Comparison of ENCODE assay signal across 8 cellular contexts in the genomic region with DNA sequence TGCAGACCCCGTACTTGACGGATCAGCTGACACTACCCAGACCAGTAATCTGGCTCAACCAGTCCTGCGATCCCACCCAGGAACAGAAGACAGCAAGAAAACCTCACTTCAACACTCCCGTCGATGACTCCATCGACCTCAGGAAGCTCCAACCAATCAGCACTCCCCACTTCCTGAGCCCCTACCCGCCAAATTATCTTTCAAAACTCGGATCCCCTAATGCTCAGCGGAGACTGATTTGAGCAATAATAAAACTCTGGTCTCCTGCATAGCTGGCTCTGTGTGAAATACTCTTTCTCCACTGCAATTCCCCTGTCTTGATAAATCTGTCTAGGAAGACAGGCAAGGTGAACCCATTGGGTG. TPM values are rescaled to one million over a fixed set of nuclear protein-coding genes. Genes with fewer than 3 reads are reported as not detected.
DNase-seq lines count a peak whose midpoint lies in the region; ATAC-seq, FAIRE-seq and TF ChIP-seq lines count a peak whose summit lies in the region.
"Had no signal": no experiment of that assay in that cellular context is flagged by ENCODE, and none has a peak within 500 bp of the region (broad histone marks: within the 10 kb centered on the region; RNA-seq: fewer than 3 reads in every experiment).

No MANE protein-coding gene starts in this region.

- TF ChIP-seq CTCF in HCT116 (IDR thresholded peaks at IDR 0.05 in 2 of 3, conservative IDR thresholded peaks at IDR 0.05 in 1 of 3; ENCODE audit: borderline replicate concordance in 1 of 3, insufficient read depth in 1 of 3, low read depth in 2 of 3, low read length in 2 of 3), result no peak
- no peak for TF ChIP-seq CTCF in RWPE2 (IDR thresholded peaks at IDR 0.05; ENCODE audit: poor library complexity, severe bottlenecking)
- no peak for TF ChIP-seq CTCF in epithelial cell of proximal tubule (conservative IDR thresholded peaks at IDR 0.05; ENCODE audit: low read depth, low read length)

- H3K36me3 ChIP-seq in HCT116 (ENCODE audit: control insufficient read depth in 1 of 2, insufficient read depth in 2 of 2, low read length in 2 of 2) (peaks cover 2 to 12% of the 10 kb centered on the region in 2 experiments; a peak in 1 of 4 replicates), RWPE2 (ENCODE audit: low read depth) (peaks cover 23% of the 10 kb centered on the region), skeletal muscle satellite cell (ENCODE audit: insufficient read depth, low read length) (peaks cover 4% of the 10 kb centered on the region)

- TF ChIP-seq RAD21 in HCT116 (IDR thresholded peaks at IDR 0.05; ENCODE audit: low read depth), result no peak

- peak overlapping the region; percentile 78 to 97 for H3K4me3 ChIP-seq in HCT116 (replicated peaks in 1 of 2; ENCODE audit: low read depth in 1 of 2, low read length in 2 of 2)
- H3K4me3 ChIP-seq in RWPE2 (ENCODE audit: severe bottlenecking), result peak overlapping the region; percentile 77
- H3K4me3 ChIP-seq in epithelial cell of proximal tubule (ENCODE audit: low read depth, low read length), result peak overlapping the region; percentile 93
- H3K4me3 ChIP-seq in skeletal muscle satellite cell (ENCODE audit: low read length), result peak overlapping the region; percentile 79

- CTCF ChIA-PET in HCT116 (lab: Charles Lee), result interaction anchor here (0.9 to 2.5 kb wide), 3 partner anchors 17 to 133 kb away, joined by 3 to 36 read pairs (median 14); partner anchors contain the start of gene JUND

- H3K4me2 ChIP-seq in HCT116 (ENCODE audit: low read length), result peak overlapping the region; percentile 87
- H3K4me2 ChIP-seq in skeletal muscle satellite cell (ENCODE audit: low read length), result peak overlapping the region; percentile 89

- RAD21 ChIA-PET in HCT116 (lab: Charles Lee; ENCODE audit: low non-redundant PET in 1 of 2, low total read pairs in 2 of 2, uncharacterized antibody in 2 of 2, unreplicated experiment in 2 of 2), result interaction anchor here (1.1 to 1.9 kb wide), 2 partner anchors 42 kb away, joined by 4 to 6 read pairs; no protein-coding TSS in a partner anchor

- H2AFZ ChIP-seq in HCT116 (ENCODE audit: low read depth, low read length, poor library complexity, severe bottlenecking), result no peak overlapping the region

- TF ChIP-seq POLR2A in HCT116 (IDR thresholded peaks at IDR 0.05; ENCODE audit: borderline replicate concordance, extremely low read depth, insufficient read depth, insufficient read length), result no peak

- H3K9ac ChIP-seq in HCT116 (ENCODE audit: low read length) (peak overlapping the region; percentile 98), skeletal muscle satellite cell (ENCODE audit: low read depth, low read length) (peak overlapping the region; percentile 92)

- intact Hi-C loops in HCT116 (cut with micrococcal nuclease), result loop anchor here (10.0 kb wide), 1 partner anchor 117 kb away; the partner anchor contains the start of gene RAB3A

- H3K27ac ChIP-seq in HCT116 (ENCODE audit: low read depth, low read length) (peak overlapping the region; percentile 93), RWPE2 (ENCODE audit: poor library complexity, severe bottlenecking) (peak overlapping the region; percentile 74)

- H3K9me3 ChIP-seq in HCT116 (ENCODE audit: control insufficient read depth in 1 of 2, insufficient read depth in 1 of 2, low read depth in 1 of 2, low read length in 2 of 2) (no peaks in the 10 kb centered on the region), RWPE2 (ENCODE audit: severe bottlenecking) (no peaks in the 10 kb centered on the region), skeletal muscle satellite cell (replicated peaks; ENCODE audit: low read length) (no peaks in the 10 kb centered on the region)

- ATAC-seq in HCT116, result no peak
- no peak for ATAC-seq in RWPE2 (ENCODE audit: low read depth)

- no peak for FAIRE-seq in frontal cortex (lab: Jason Lieb, UNC)
- FAIRE-seq: TTC549 had no signal

- H3K79me2 ChIP-seq in HCT116 (ENCODE audit: insufficient read depth, low read length), result peaks cover 60% of the 10 kb centered on the region

- POLR2A ChIA-PET in HCT116 (lab: Charles Lee), result interaction anchor here (1.3 to 3.7 kb wide), 4 partner anchors 17 to 47 kb away, joined by 4 to 52 read pairs (median 16); partner anchors contain the start of genes IQCN and JUND

- no peaks in the 10 kb centered on the region for H3K27me3 ChIP-seq in HCT116 (ENCODE audit: insufficient read depth, low read length)
- no peaks in the 10 kb centered on the region for H3K27me3 ChIP-seq in RWPE2 (ENCODE audit: insufficient read depth, poor library complexity, severe bottlenecking)
- H3K27me3 ChIP-seq in skeletal muscle satellite cell (ENCODE audit: control insufficient read depth, insufficient read depth, low read length), result no peaks in the 10 kb centered on the region

- BruUV-seq in HCT116 (replicated peaks; lab: Mats Ljungman, UMichigan), result no TSS peak

- no peaks in the 10 kb centered on the region for H4K20me1 ChIP-seq in HCT116 (ENCODE audit: insufficient read depth)

- DNase-seq in HCT116 (ENCODE audit: low read depth, low spot score) (no peak), RWPE2 (ENCODE audit: low spot score) (no peak), epithelial cell of proximal tubule (ENCODE audit: low read depth) (no peak), iPS-NIHi11 (ENCODE audit: low spot score) (no peak), putamen (ENCODE audit: low spot score) (no peak), frontal cortex (ENCODE audit: low spot score in 2 of 2) (no peak)

- H3K9me2 ChIP-seq in HCT116 (ENCODE audit: insufficient read depth), result no peaks in the 10 kb centered on the region

- H3K4me1 ChIP-seq in HCT116 (ENCODE audit: control insufficient read depth in 1 of 2, insufficient read depth in 2 of 2, low read length in 2 of 2) (peaks cover 54 to 57% of the 10 kb centered on the region in 2 experiments), RWPE2 (ENCODE audit: insufficient read depth, poor library complexity, severe bottlenecking) (peaks cover 8% of the 10 kb centered on the region), skeletal muscle satellite cell (ENCODE audit: control insufficient read depth, insufficient read depth, low read length) (peaks cover 20% of the 10 kb centered on the region)

TF ChIP-seq in HCT116, 20 proteins besides CTCF, POLR2A, EP300 and RAD21:
- TF ChIP-seq POLR2AphosphoS5 (IDR thresholded peaks at IDR 0.05; ENCODE audit: low read depth, low read length), result no peak
- TF ChIP-seq, protein P1, sequence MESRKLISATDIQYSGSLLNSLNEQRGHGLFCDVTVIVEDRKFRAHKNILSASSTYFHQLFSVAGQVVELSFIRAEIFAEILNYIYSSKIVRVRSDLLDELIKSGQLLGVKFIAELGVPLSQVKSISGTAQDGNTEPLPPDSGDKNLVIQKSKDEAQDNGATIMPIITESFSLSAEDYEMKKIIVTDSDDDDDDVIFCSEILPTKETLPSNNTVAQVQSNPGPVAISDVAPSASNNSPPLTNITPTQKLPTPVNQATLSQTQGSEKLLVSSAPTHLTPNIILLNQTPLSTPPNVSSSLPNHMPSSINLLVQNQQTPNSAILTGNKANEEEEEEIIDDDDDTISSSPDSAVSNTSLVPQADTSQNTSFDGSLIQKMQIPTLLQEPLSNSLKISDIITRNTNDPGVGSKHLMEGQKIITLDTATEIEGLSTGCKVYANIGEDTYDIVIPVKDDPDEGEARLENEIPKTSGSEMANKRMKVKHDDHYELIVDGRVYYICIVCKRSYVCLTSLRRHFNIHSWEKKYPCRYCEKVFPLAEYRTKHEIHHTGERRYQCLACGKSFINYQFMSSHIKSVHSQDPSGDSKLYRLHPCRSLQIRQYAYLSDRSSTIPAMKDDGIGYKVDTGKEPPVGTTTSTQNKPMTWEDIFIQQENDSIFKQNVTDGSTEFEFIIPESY (IDR thresholded peaks at IDR 0.05; ENCODE audit: extremely low read depth, insufficient replicate concordance, low read length), result no peak
- no peak for TF ChIP-seq ELF1 (IDR thresholded peaks at IDR 0.05; ENCODE audit: borderline replicate concordance, low read depth)
- no peak for TF ChIP-seq SP1 (IDR thresholded peaks at IDR 0.05; ENCODE audit: low read depth)
- TF ChIP-seq, protein P2, sequence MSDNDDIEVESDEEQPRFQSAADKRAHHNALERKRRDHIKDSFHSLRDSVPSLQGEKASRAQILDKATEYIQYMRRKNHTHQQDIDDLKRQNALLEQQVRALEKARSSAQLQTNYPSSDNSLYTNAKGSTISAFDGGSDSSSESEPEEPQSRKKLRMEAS (IDR thresholded peaks at IDR 0.05), result no peak
- no peak for TF ChIP-seq JUND (IDR thresholded peaks at IDR 0.05)

RNA-seq across cellular contexts. Expression of gene LSM4, which starts 1.2 kb away (rescaled TPM):
- 400 TPM for total RNA-seq in HCT116 (2021; ENCODE audit: unreplicated experiment)
- polyA plus RNA-seq in HCT116 (2012), result 263 and 315 TPM in 2 replicates
- total RNA-seq in epithelial cell of proximal tubule, result 490 and 620 TPM in 2 replicates
- 146 and 166 TPM in 2 replicates for total RNA-seq in skeletal muscle satellite cell (2012; rRNA removed)
- 80.3 TPM for total RNA-seq in frontal cortex

RNA-seq across cellular contexts. Expression of gene PGPEP1, which starts 18.7 kb away (rescaled TPM):
- total RNA-seq in HCT116 (2021; ENCODE audit: unreplicated experiment) (30.9 TPM), epithelial cell of proximal tubule (5.4 and 7.5 TPM in 2 replicates), frontal cortex (18.3 TPM)
- 22.4 and 23.8 TPM in 2 replicates for polyA plus RNA-seq in HCT116 (2012)
- 8.7 and 13.7 TPM in 2 replicates for total RNA-seq in skeletal muscle satellite cell (2012; rRNA removed)

RNA-seq across cellular contexts. Expression of gene JUND, which starts 40.3 kb away (rescaled TPM):
- total RNA-seq in HCT116 (2021; ENCODE audit: unreplicated experiment), result 221 TPM
- 179 and 285 TPM in 2 replicates for polyA plus RNA-seq in HCT116 (2012)
- total RNA-seq in epithelial cell of proximal tubule, result 266 and 341 TPM in 2 replicates
- total RNA-seq in skeletal muscle satellite cell (2012; rRNA removed), result 41.8 and 46.7 TPM in 2 replicates
- total RNA-seq in frontal cortex, result 35.5 TPM

RNA-seq across cellular contexts. Expression of gene IQCN, which starts 47.5 kb away (rescaled TPM):
- 4.8 TPM for total RNA-seq in HCT116 (2021; ENCODE audit: unreplicated experiment)
- polyA plus RNA-seq in HCT116 (2012), result 1.9 and 2.7 TPM in 2 replicates
- 0.07 and 1.3 TPM in 2 replicates for total RNA-seq in epithelial cell of proximal tubule
- 0.22 and 0.25 TPM in 2 replicates for total RNA-seq in skeletal muscle satellite cell (2012; rRNA removed)
- total RNA-seq in frontal cortex, result 0.41 TPM
